Comparison of ENCODE assay signal across 8 cellular contexts in the genomic region with DNA sequence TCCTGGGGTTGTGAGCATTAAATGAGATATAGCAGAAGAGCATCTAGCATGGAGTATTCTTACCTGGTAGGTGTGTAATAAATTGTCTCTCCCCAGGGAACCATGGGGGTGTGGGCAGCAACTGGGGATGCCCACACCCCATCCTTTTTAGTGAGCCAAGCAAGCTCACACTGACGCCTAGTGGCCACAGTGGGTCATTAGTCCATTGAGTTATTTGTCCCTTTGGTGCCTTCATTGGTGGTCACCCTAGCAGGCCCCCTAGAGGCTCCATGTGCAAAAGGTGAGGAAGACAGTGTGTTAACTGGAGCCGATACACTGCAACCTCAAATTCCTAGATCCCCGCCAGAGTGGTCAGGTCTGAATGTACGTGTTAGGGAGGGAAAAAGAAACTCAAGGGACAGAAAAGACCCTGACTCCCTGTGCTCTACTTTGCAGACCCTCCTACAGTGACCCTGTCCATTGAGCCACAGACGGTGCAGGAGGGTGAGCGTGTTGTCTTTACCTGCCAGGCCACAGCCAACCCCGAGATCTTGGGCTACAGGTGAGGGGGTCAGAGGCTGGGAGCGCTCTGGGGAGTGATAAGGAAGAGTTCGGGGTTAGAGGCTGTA.
DNase-seq lines count a peak whose midpoint lies in the region; ATAC-seq and TF ChIP-seq lines count a peak whose summit lies in the region.

No MANE protein-coding gene starts in this region.

- peak; percentile 46 for ATAC-seq in lung (ENCODE audit: insufficient read depth, low FRiP score)

- peak; percentile 94 for TF ChIP-seq CTCF in RWPE1 (conservative IDR thresholded peaks at IDR 0.05; ENCODE audit: low read depth)
- peak; percentile 58 for TF ChIP-seq CTCF in lung (IDR thresholded peaks at IDR 0.05; ENCODE audit: control extremely low read depth, extremely low read depth)
- peak; percentile 73 to 91 (median 85) for TF ChIP-seq CTCF in tibial nerve (IDR thresholded peaks at IDR 0.05)

- H3K27me3 ChIP-seq in lung (ENCODE audit: control insufficient read depth, insufficient read depth) = no peaks in the 10 kb centered on the region
- H3K27me3 ChIP-seq in tibial nerve = no peaks in the 10 kb centered on the region

- TF ChIP-seq POLR2A in tibial nerve (IDR thresholded peaks at IDR 0.05) = no peak

- H3K4me3 ChIP-seq in lung (no peak overlapping the region), tibial nerve (no peak overlapping the region)

- no peak overlapping the region for H3K27ac ChIP-seq in RWPE1
- H3K27ac ChIP-seq in lung (ENCODE audit: low read depth in 1 of 2, low read length in 1 of 2) = no peak overlapping the region
- H3K27ac ChIP-seq in tibial nerve = no peak overlapping the region

- no peak for TF ChIP-seq EP300 in tibial nerve (IDR thresholded peaks at IDR 0.05)

- H3K9me3 ChIP-seq in lung (ENCODE audit: control insufficient read depth in 2 of 2, insufficient read depth in 1 of 2, low read length in 1 of 2) = no peaks in the 10 kb centered on the region
- no peaks in the 10 kb centered on the region for H3K9me3 ChIP-seq in tibial nerve

- peaks cover 0 to 3% of the 10 kb centered on the region in 2 donors for H3K4me1 ChIP-seq in lung (ENCODE audit: control insufficient read depth in 2 of 2, insufficient read depth in 2 of 2, low read length in 2 of 2)
- no peaks in the 10 kb centered on the region for H3K4me1 ChIP-seq in tibial nerve

- WGBS in lung, 2 donors = 63% methylated on average over 9 of the region's 9 CpGs
- WGBS in tibial nerve, 2 donors = 58 to 59% methylated on average over 9 of the region's 9 CpGs

- H3K36me3 ChIP-seq in lung (ENCODE audit: control insufficient read depth in 2 of 2, insufficient read depth in 2 of 2, low read length in 2 of 2) = peaks cover 0 to 37% of the 10 kb centered on the region in 2 donors
- H3K36me3 ChIP-seq in tibial nerve = peaks cover 0 to 96% (median 0%) of the 10 kb centered on the region in 3 donors

- peak; percentile 3 to 15 (median 12) for DNase-seq in stimulated activated CD4-positive, alpha-beta T cell treated with anti-CD3 and anti-CD28 coated beads, Interleukin-12 subunit alpha, Interleukin-12 subunit beta, amount 100 ng/mL, for 48 hours (ENCODE audit: low read depth in 2 of 3, low spot score in 1 of 3)
- no peak for DNase-seq in stimulated activated CD4-positive, alpha-beta T cell treated with anti-CD3 and anti-CD28 coated beads, Interleukin-4, amount 100 ng/mL, for 4 hours
- DNase-seq in HS-5 (ENCODE audit: low read depth) = peak; percentile 40
- DNase-seq in RWPE1 (ENCODE audit: low spot score) = peak; percentile 73
- DNase-seq in dermis blood vessel endothelial cell = peak; percentile 93
- DNase-seq in lung (ENCODE audit: low spot score) = peak; percentile 40
- DNase-seq in tibial nerve (ENCODE audit: low spot score in 2 of 2) = peak; percentile 34 to 64
- no peak for DNase-seq in NCI-H1048 (lab: John Stamatoyannopoulos, UW)

- CTCF ChIA-PET in RWPE1 (lab: Yijun Ruan, JAX) = interaction anchor here (0.6 to 5.7 kb wide), 7 partner anchors 13 to 703 kb away, joined by 3 to 55 read pairs (median 4); no protein-coding TSS in a partner anchor

- POLR2A ChIA-PET in RWPE1 (lab: Yijun Ruan, JAX; ENCODE audit: low non-redundant PET) = no interaction called here

Comparison
In these comparisons a context has a peak if more than half of its experiments do, and no peak if none do; other contexts are left out.
1. DNase-seq: peak in stimulated activated CD4-positive, alpha-beta T cell treated with anti-CD3 and anti-CD28 coated beads, Interleukin-12 subunit alpha, Interleukin-12 subunit beta, amount 100 ng/mL, for 48 hours (3 of 3), HS-5 (single experiment), RWPE1 (single experiment), dermis blood vessel endothelial cell (single experiment), lung (single experiment) and tibial nerve (2 of 2); none in stimulated activated CD4-positive, alpha-beta T cell treated with anti-CD3 and anti-CD28 coated beads, Interleukin-4, amount 100 ng/mL, for 4 hours (0 of 2) and NCI-H1048 (single experiment).
2. Peak in every context shown above with its lines, with median percentiles within 50 percentile points of each other: CTCF ChIP-seq.